ENCODE assay signal across 29 cellular contexts in the genomic region with DNA sequence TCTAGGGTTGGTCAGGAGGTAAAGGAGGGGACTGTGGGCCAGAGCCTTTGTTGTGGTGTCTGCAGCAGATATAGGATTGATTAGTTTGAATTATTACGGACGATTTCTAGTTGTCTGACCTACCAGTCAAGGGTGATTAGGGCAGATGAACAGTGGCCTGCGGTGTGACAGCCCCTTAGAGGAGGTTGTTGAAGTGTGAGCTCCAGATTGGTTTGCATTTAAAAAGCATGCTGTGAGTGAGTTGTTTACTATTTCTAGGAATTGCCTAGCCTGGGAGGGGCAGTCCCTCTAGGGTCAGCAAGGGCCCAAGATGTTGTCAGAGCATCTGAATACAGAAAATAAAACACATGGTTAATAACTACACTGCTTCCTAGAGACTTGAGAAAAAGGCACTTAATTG.
"Had no signal": no experiment of that assay in that cellular context is flagged by ENCODE, and none has a peak within 500 bp of the region (broad histone marks: within the 10 kb centered on the region; RNA-seq: fewer than 3 reads in every experiment).

No MANE protein-coding gene starts in this region.

- H3K27ac Mint-ChIP-seq: dendritic cell treated with granulocyte-macrophage colony-stimulating factor and Interleukin-4, amounts not matched to agents 40 ng/mL and 50 ng/mL, for 4 days; naive thymus-derived CD4-positive, alpha-beta T cell; nephron; neural progenitor cell; stimulated activated naive CD8-positive, alpha-beta T cell treated with anti-CD3 and anti-CD28 coated beads, Interleukin-15, amount 100 ng/mL, for 72 hours had no signal

- DNase-seq: colonic mucosa; effector CD8-positive, alpha-beta T cell; foreskin keratinocyte; heart left ventricle; hippocampal formation; left cardiac atrium; left lung; mesenchymal stem cell; midbrain; naive thymus-derived CD4-positive, alpha-beta T cell; stimulated activated CD4-positive, alpha-beta T cell treated with anti-CD3 and anti-CD28 coated beads, Interleukin-12 subunit alpha, Interleukin-12 subunit beta, amount 100 ng/mL, for 4 hours; stimulated activated CD4-positive, alpha-beta T cell treated with anti-CD3 and anti-CD28 coated beads, Interleukin-1b, Interleukin-23, amount 100 ng/mL, for 48 hours; stimulated activated CD4-positive, alpha-beta T cell treated with anti-CD3 and anti-CD28 coated beads, Interleukin-4, amount 100 ng/mL, for 1 hour; stimulated activated CD8-positive, alpha-beta memory T cell treated with anti-CD3 and anti-CD28 coated beads, Interleukin-4, amount 100 ng/mL, for 48 hours; stimulated activated naive CD4-positive, alpha-beta T cell; stimulated activated naive CD8-positive, alpha-beta T cell treated with anti-CD3 and anti-CD28 coated beads, Interleukin-15, amount 100 ng/mL, for 72 hours; trophoblast cell had no signal

- H3K27me3 ChIP-seq: colonic mucosa, esophagus muscularis mucosa, foreskin keratinocyte, gastroesophageal sphincter, heart left ventricle, left lung, neural progenitor cell, right atrium auricular region, suprapubic skin, vagina had no signal

- H3K4me2 ChIP-seq: neural progenitor cell, smooth muscle cell had no signal

- H3K9me3 Mint-ChIP-seq: neural progenitor cell had no signal

- H3K9ac ChIP-seq: neural progenitor cell had no signal

- H3K27me3 Mint-ChIP-seq: dendritic cell treated with granulocyte-macrophage colony-stimulating factor and Interleukin-4, amounts not matched to agents 40 ng/mL and 50 ng/mL, for 4 days; stimulated activated naive CD8-positive, alpha-beta T cell treated with anti-CD3 and anti-CD28 coated beads, Interleukin-15, amount 100 ng/mL, for 72 hours had no signal

- FAIRE-seq: endothelial cell of umbilical vein, islet of Langerhans had no signal

- H3K4me3 Mint-ChIP-seq: dendritic cell treated with granulocyte-macrophage colony-stimulating factor and Interleukin-4, amounts not matched to agents 40 ng/mL and 50 ng/mL, for 4 days; naive thymus-derived CD4-positive, alpha-beta T cell; nephron; neural progenitor cell; stimulated activated naive CD8-positive, alpha-beta T cell treated with anti-CD3 and anti-CD28 coated beads, Interleukin-15, amount 100 ng/mL, for 72 hours had no signal

- H2AFZ ChIP-seq: neural progenitor cell had no signal

- H3K27ac ChIP-seq: colonic mucosa, esophagus muscularis mucosa, foreskin keratinocyte, gastroesophageal sphincter, heart left ventricle, left lung, neural progenitor cell, prostate gland, right atrium auricular region, suprapubic skin, vagina had no signal

- H3K36me3 ChIP-seq: colonic mucosa, neural progenitor cell, prostate gland, right atrium auricular region, suprapubic skin, vagina had no signal

- H3K4me1 ChIP-seq: colonic mucosa, esophagus muscularis mucosa, foreskin keratinocyte, gastroesophageal sphincter, heart left ventricle, right atrium auricular region, suprapubic skin, vagina had no signal

- H3K9me3 ChIP-seq: colonic mucosa, gastroesophageal sphincter, prostate gland, right atrium auricular region, vagina had no signal

- H3K4me3 ChIP-seq: colonic mucosa, esophagus muscularis mucosa, gastroesophageal sphincter, heart left ventricle, left lung, neural progenitor cell, prostate gland, right atrium auricular region, smooth muscle cell, suprapubic skin, vagina had no signal

- H3K4me1 Mint-ChIP-seq: naive thymus-derived CD4-positive, alpha-beta T cell; nephron; neural progenitor cell; stimulated activated naive CD8-positive, alpha-beta T cell treated with anti-CD3 and anti-CD28 coated beads, Interleukin-15, amount 100 ng/mL, for 72 hours had no signal
